15 cellular contexts compared by ENCODE assay signal in the genomic region with DNA sequence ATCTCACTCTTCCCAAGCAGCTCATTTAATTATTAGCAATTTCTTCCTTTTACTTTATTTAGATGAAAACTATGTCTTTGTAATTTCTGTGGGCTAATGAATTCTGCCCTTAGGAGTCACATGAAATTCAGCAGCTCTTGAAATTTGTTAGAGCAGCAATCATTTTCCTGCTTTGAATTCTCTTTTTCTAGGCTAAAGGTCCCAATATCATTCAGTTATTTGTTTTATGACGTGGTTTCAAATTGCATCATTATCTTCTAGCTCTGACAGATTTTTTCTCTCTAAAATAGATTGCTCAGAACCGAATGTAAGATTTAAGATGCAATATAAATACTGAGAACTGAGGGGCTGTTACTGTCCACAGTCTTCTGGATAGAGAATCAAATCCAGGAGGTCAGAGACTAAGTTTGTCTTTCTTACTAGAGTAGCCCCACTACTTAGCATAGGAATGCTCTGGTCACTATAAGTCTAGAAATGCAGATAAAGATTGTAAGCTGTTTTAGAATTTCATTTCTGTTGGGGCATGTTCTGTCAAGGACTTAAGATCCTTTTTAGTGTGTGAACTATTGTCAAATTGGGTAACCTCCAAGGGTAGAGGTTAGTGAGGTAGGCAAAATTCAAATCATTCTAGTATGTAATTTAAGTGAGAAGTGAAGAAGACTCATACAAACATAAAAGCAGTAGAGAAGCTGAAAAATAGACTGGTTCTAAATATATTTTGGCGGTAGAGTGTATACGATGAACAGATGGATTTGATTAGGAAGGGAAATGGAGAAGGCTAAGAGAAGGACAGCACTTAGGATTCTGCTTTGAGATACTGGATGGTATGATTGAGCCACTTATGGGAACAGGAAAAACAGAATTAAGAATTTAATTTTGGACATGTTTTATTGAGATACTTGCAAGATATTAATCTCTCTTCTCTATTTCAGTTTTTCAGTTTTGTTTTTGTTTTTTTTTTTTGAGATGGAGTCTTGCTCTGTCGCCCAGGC. TPM values are rescaled to one million over a fixed set of nuclear protein-coding genes. Genes with fewer than 3 reads are reported as not detected.
DNase-seq lines count a peak whose midpoint lies in the region; ATAC-seq, FAIRE-seq and TF ChIP-seq lines count a peak whose summit lies in the region.
"Had no signal": no experiment of that assay in that cellular context is flagged by ENCODE, and none has a peak within 500 bp of the region (broad histone marks: within the 10 kb centered on the region; RNA-seq: fewer than 3 reads in every experiment).

No MANE protein-coding gene starts in this region.

- H3K4me1 ChIP-seq in A549 = peaks cover 35% of the 10 kb centered on the region
- no peaks in the 10 kb centered on the region for H3K4me1 ChIP-seq in testis
- no peaks in the 10 kb centered on the region for H3K4me1 ChIP-seq in MM.1S (ENCODE audit: low read length)
- H3K4me1 ChIP-seq: parathyroid adenoma had no signal

- H3K4me3 ChIP-seq in A549 = no peak overlapping the region
- H3K4me3 ChIP-seq in testis = no peak overlapping the region
- no peak overlapping the region for H3K4me3 ChIP-seq in MM.1S (ENCODE audit: low read length)
- H3K4me3 ChIP-seq: thyroid gland had no signal

- H3K27ac ChIP-seq in A549 (peak overlapping the region; percentile 37 to 86; a peak in 5 of 6 replicates), testis (no peak overlapping the region), MM.1S (ENCODE audit: low read length) (no peak overlapping the region)
- H3K27ac ChIP-seq: parathyroid adenoma, thyroid gland, VCaP had no signal

- no peak for TF ChIP-seq POLR2A in A549 (IDR thresholded peaks at IDR 0.05; ENCODE audit: low read length)
- no peak for TF ChIP-seq POLR2A in testis (IDR thresholded peaks at IDR 0.05)

- CTCF ChIA-PET in A549 (lab: Yijun Ruan, JAX) = interaction anchor here (0.7 to 1.4 kb wide), 3 partner anchors 59 to 189 kb away, joined by 3 to 4 read pairs (median 3); no protein-coding TSS in a partner anchor

- POLR2A ChIA-PET in A549 (lab: Yijun Ruan, JAX) = no interaction called here

- no peak overlapping the region for H2AFZ ChIP-seq in MM.1S (ENCODE audit: low read length)
- H2AFZ ChIP-seq: parathyroid adenoma had no signal

- TF ChIP-seq EP300 in A549 (IDR thresholded peaks at IDR 0.05) = no peak

- TF ChIP-seq CTCF in A549 (IDR thresholded peaks at IDR 0.05) (no peak), testis (IDR thresholded peaks at IDR 0.05) (no peak), MM.1S (IDR thresholded peaks at IDR 0.05; ENCODE audit: low read length) (no peak)

- H3K4me2 ChIP-seq in A549 (peak overlapping the region; percentile 53), MM.1S (ENCODE audit: low read depth, low read length) (no peak overlapping the region)

- no peak for FAIRE-seq in A549 (lab: Jason Lieb, UNC)
- FAIRE-seq in islet of Langerhans (lab: Jason Lieb, UNC) = peak; percentile 53

- 62% methylated on average over 5 of the region's 5 CpGs for WGBS in A549 (ENCODE audit: missing lambda C conversion rate)
- WGBS in testis, 2 donors = 81 to 84% methylated on average over 5 of the region's 5 CpGs

- no peak overlapping the region for H3K9ac ChIP-seq in MM.1S (ENCODE audit: low read length)
- H3K9ac ChIP-seq: parathyroid adenoma had no signal

- H3K36me3 ChIP-seq in testis (ENCODE audit: low read depth, missing control alignments) = no peaks in the 10 kb centered on the region
- no peaks in the 10 kb centered on the region for H3K36me3 ChIP-seq in MM.1S (replicated peaks; ENCODE audit: insufficient read depth, low read length)
- H3K36me3 ChIP-seq: thyroid gland had no signal

- TF ChIP-seq RAD21 in A549 (conservative IDR thresholded peaks at IDR 0.05 in 1 of 2, IDR thresholded peaks at IDR 0.05 in 1 of 2) = no peak

- no peak for ATAC-seq in A549
- ATAC-seq in Right ventricle myocardium superior (ENCODE audit: poor library complexity) = no peak

- H3K9me3 ChIP-seq in A549 = no peaks in the 10 kb centered on the region
- no peaks in the 10 kb centered on the region for H3K9me3 ChIP-seq in testis
- no peaks in the 10 kb centered on the region for H3K9me3 ChIP-seq in MM.1S (replicated peaks; ENCODE audit: insufficient read depth, low read length)
- H3K9me3 ChIP-seq: thyroid gland had no signal

- H3K27me3 ChIP-seq in testis (no peaks in the 10 kb centered on the region), MM.1S (replicated peaks; ENCODE audit: insufficient read depth, low read length) (no peaks in the 10 kb centered on the region)
- H3K27me3 ChIP-seq: thyroid gland had no signal

- H4K20me1 ChIP-seq in MM.1S (ENCODE audit: insufficient read depth, low read length) = 0 out of 2 replicates have a peak, but pooled peaks cover 2% of the 10 kb centered on the region

- no peak for DNase-seq in A549 (ENCODE audit: low read depth in 1 of 2, low spot score in 1 of 2)
- DNase-seq in GM04503 (ENCODE audit: low read depth) = peak; percentile 21
- peak; percentile 39 for DNase-seq in amniotic epithelial cell (ENCODE audit: low read depth)
- DNase-seq in UCSD-AML1 (lab: John Stamatoyannopoulos, UW; ENCODE audit: unreplicated experiment) = no peak
- DNase-seq in testis = no peak
- no peak for DNase-seq in MM.1S
- DNase-seq in Right ventricle myocardium superior = no peak
- DNase-seq: C1 segment of cervical spinal cord; islet precursor cell; NCI-H1694; stimulated activated CD4-positive, alpha-beta T cell treated with anti-CD3 and anti-CD28 coated beads, Interleukin-4, amount 100 ng/mL, for 1 hour; thyroid gland had no signal

- no peaks in the 10 kb centered on the region for H3K9me2 ChIP-seq in MM.1S (replicated peaks; ENCODE audit: insufficient read depth, low read length)

- intact Hi-C loops in testis (cut with DNase I; ENCODE audit: low total_unique reads) = no loop called here
- intact Hi-C loops in Right ventricle myocardium superior (cut with DNase I) = no loop called here

- H3F3A ChIP-seq in MM.1S (ENCODE audit: insufficient read depth, low read length) = no peaks in the 10 kb centered on the region

- H3K79me2 ChIP-seq in MM.1S (ENCODE audit: low read length) = peaks cover 36% of the 10 kb centered on the region
- H3K79me2 ChIP-seq: parathyroid adenoma had no signal

TF ChIP-seq in A549, 52 proteins besides CTCF, POLR2A, EP300 and RAD21:
- TF ChIP-seq FOSL2 (IDR thresholded peaks at IDR 0.05) (no peak), FOSL2 (CRISPR knock-in tag; IDR thresholded peaks at IDR 0.05) (peak; percentile 11; the same call in 1 of the 2 replicates), ZSCAN20 (CRISPR knock-in tag; IDR thresholded peaks at IDR 0.05) (no peak), CEBPB (IDR thresholded peaks at IDR 0.05) (peak; percentile 25 to 48; a peak in 2 of 4 replicates)

RNA-seq across cellular contexts. Expression of a gene that starts 59.8 kb away (rescaled TPM):
- polyA plus RNA-seq in A549 (2011; rRNA removed) (12.8 and 15.6 TPM in 2 replicates), A549 (2017; fragmentation: RNase III; extraction: RNeasy Plus Mini Kit Qiagen cat#74134 plus additional on column Dnase treatment) (4.4 to 4.9 TPM (median 4.8 TPM) in 3 replicates), testis (ENCODE audit: insufficient read depth, low read depth, low replicate concordance) (23.5 TPM)
- polyA plus RNA-seq in A549 (2012; cell fraction: cytosol; rRNA removed) = 2.7 and 3.1 TPM in 2 replicates
- 3.2 and 8.2 TPM in 2 replicates for polyA plus RNA-seq in A549 (2012; cell fraction: nucleus; rRNA removed)
- polyA minus RNA-seq in A549 (2011; rRNA and poly(A)+ RNA removed) = 11.8 and 18.6 TPM in 2 replicates
- total RNA-seq in testis (10 to 100 TPM; 46.6 to 66.5 TPM), Right ventricle myocardium superior (24.0 TPM)

Comparison
In these comparisons a context has a peak if more than half of its experiments do, and no peak if none do; other contexts are left out.
1. DNase-seq: peak in GM04503 (single experiment) and amniotic epithelial cell (single experiment); none in A549 (0 of 2), UCSD-AML1 (single experiment), testis (single experiment), MM.1S (single experiment) and Right ventricle myocardium superior (single experiment).
2. H3K27ac ChIP-seq: peak in A549 (2 of 2); none in testis (0 of 2) and MM.1S (single experiment).